ENCODE assay signal across 1 cellular context in genomic region chr12:57451233-57451778, GRCh38.
A peak's percentile ranks its signal among the peaks of the same experiment; 100 is the strongest.
TF ChIP-seq lines count a peak whose summit lies in the region.

No MANE protein-coding gene starts in this region.

TF ChIP-seq in HepG2, 621 proteins besides CTCF, POLR2A, EP300 and RAD21 (continued from another document):
- TF ChIP-seq, protein P1, sequence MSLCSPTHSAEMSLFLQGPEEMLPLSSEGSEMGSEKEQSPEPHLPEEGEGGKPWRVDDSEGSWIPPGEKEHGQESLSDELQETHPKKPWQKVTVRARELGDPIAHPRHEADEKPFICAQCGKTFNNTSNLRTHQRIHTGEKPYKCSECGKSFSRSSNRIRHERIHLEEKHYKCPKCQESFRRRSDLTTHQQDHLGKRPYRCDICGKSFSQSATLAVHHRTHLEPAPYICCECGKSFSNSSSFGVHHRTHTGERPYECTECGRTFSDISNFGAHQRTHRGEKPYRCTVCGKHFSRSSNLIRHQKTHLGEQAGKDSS (CRISPR knock-in tag; IDR thresholded peaks at IDR 0.05; ENCODE audit: borderline replicate concordance, low read depth): peak; percentile 85; the same call in 1 of the 2 replicates
- TF ChIP-seq ZKSCAN1 (IDR thresholded peaks at IDR 0.05; ENCODE audit: low read length) (no peak), RORA (CRISPR knock-in tag; IDR thresholded peaks at IDR 0.05) (no peak), ZFX (CRISPR knock-in tag; IDR thresholded peaks at IDR 0.05; ENCODE audit: low read depth) (peak; percentile 84), ERF (CRISPR knock-in tag; IDR thresholded peaks at IDR 0.05) (peak; percentile 96), ZNF503 (CRISPR knock-in tag; IDR thresholded peaks at IDR 0.05) (peak; percentile 88), THAP11 (CRISPR knock-in tag; IDR thresholded peaks at IDR 0.05) (peak; percentile 84), NFKBIZ (CRISPR knock-in tag; IDR thresholded peaks at IDR 0.05) (peak; percentile 98), ATF7 (IDR thresholded peaks at IDR 0.05) (no peak), ATF7 (CRISPR knock-in tag; IDR thresholded peaks at IDR 0.05) (peak; percentile 96), ZNF761 (CRISPR knock-in tag; conservative IDR thresholded peaks at IDR 0.05) (peak; percentile 88; the same call in 1 of the 2 replicates), MIXL1 (CRISPR knock-in tag; IDR thresholded peaks at IDR 0.05) (peak; percentile 95), XRCC5 (optimal IDR thresholded peaks at IDR 0.05; ENCODE audit: low read length) (peak; percentile 36), NCOR1 (IDR thresholded peaks at IDR 0.05; ENCODE audit: borderline replicate concordance, low read length) (peak; percentile 99), HNRNPL (IDR thresholded peaks at IDR 0.05; ENCODE audit: low read depth, low read length) (peak; percentile 89), CBX1 (IDR thresholded peaks at IDR 0.05; ENCODE audit: low read depth) (peak; percentile 79), NR2F6 (IDR thresholded peaks at IDR 0.05) (peak; percentile 95), NR2F6 (CRISPR knock-in tag; IDR thresholded peaks at IDR 0.05) (peak; percentile 98), CHCHD3 (CRISPR knock-in tag; IDR thresholded peaks at IDR 0.05) (no peak), TOPORS (CRISPR knock-in tag; IDR thresholded peaks at IDR 0.05) (peak; percentile 81; the same call in 1 of the 2 replicates), POGZ (CRISPR knock-in tag; IDR thresholded peaks at IDR 0.05) (peak; percentile 92), ZNF790 (CRISPR knock-in tag; IDR thresholded peaks at IDR 0.05; ENCODE audit: borderline replicate concordance) (no peak), ZNF121 (CRISPR knock-in tag; IDR thresholded peaks at IDR 0.05) (peak; percentile 57; the same call in 1 of the 2 replicates), ZNF770 (CRISPR knock-in tag; IDR thresholded peaks at IDR 0.05) (peak; percentile 18; the same call in 1 of the 2 replicates), ZNF441 (CRISPR knock-in tag; IDR thresholded peaks at IDR 0.05; ENCODE audit: borderline replicate concordance) (0 out of 2 replicates have a peak, but pooled peaks have one; percentile 27), FOXO1 (CRISPR knock-in tag; IDR thresholded peaks at IDR 0.05) (peak; percentile 94), ZNF614 (CRISPR knock-in tag; IDR thresholded peaks at IDR 0.05; ENCODE audit: borderline replicate concordance) (peak; percentile 97; the same call in 1 of the 2 replicates), ZSCAN9 (CRISPR knock-in tag; IDR thresholded peaks at IDR 0.05; ENCODE audit: borderline replicate concordance) (peak; percentile 95), ZNF567 (CRISPR knock-in tag; IDR thresholded peaks at IDR 0.05; ENCODE audit: borderline replicate concordance) (0 out of 2 replicates have a peak, but pooled peaks have one; percentile 52), JUND (CRISPR knock-in tag; IDR thresholded peaks at IDR 0.05) (peak; percentile 83), FOXP1 (IDR thresholded peaks at IDR 0.05) (no peak), FOXP1 (CRISPR knock-in tag; IDR thresholded peaks at IDR 0.05) (peak; percentile 90), ZNF598 (CRISPR knock-in tag; IDR thresholded peaks at IDR 0.05; ENCODE audit: borderline replicate concordance) (0 out of 2 replicates have a peak, but pooled peaks have one; percentile 23), MLX (CRISPR knock-in tag; IDR thresholded peaks at IDR 0.05) (peak; percentile 97), GFI1 (CRISPR knock-in tag; IDR thresholded peaks at IDR 0.05; ENCODE audit: borderline replicate concordance) (peak; percentile 91), HDAC2 (CRISPR knock-in tag; IDR thresholded peaks at IDR 0.05) (peak; percentile 98), SMYD3 (CRISPR knock-in tag; IDR thresholded peaks at IDR 0.05) (peak; percentile 90), KAT2B (IDR thresholded peaks at IDR 0.05; ENCODE audit: borderline replicate concordance, low read depth, low read length) (peak; percentile 47; the same call in 1 of the 2 replicates), NFRKB (IDR thresholded peaks at IDR 0.05) (no peak), SRY (CRISPR knock-in tag; IDR thresholded peaks at IDR 0.05) (peak; percentile 72; the same call in 1 of the 2 replicates), ZSCAN29 (CRISPR knock-in tag; conservative IDR thresholded peaks at IDR 0.05) (peak; percentile 90)
- TF ChIP-seq, protein P2, sequence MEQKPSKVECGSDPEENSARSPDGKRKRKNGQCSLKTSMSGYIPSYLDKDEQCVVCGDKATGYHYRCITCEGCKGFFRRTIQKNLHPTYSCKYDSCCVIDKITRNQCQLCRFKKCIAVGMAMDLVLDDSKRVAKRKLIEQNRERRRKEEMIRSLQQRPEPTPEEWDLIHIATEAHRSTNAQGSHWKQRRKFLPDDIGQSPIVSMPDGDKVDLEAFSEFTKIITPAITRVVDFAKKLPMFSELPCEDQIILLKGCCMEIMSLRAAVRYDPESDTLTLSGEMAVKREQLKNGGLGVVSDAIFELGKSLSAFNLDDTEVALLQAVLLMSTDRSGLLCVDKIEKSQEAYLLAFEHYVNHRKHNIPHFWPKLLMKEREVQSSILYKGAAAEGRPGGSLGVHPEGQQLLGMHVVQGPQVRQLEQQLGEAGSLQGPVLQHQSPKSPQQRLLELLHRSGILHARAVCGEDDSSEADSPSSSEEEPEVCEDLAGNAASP (CRISPR knock-in tag; IDR thresholded peaks at IDR 0.05; ENCODE audit: borderline replicate concordance): peak; percentile 97
- TF ChIP-seq, protein P3, sequence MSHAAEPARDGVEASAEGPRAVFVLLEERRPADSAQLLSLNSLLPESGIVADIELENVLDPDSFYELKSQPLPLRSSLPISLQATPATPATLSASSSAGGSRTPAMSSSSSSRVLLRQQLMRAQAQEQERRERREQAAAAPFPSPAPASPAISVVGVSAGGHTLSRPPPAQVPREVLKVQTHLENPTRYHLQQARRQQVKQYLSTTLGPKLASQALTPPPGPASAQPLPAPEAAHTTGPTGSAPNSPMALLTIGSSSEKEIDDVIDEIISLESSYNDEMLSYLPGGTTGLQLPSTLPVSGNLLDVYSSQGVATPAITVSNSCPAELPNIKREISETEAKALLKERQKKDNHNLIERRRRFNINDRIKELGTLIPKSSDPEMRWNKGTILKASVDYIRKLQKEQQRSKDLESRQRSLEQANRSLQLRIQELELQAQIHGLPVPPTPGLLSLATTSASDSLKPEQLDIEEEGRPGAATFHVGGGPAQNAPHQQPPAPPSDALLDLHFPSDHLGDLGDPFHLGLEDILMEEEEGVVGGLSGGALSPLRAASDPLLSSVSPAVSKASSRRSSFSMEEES (CRISPR knock-in tag; IDR thresholded peaks at IDR 0.05): peak; percentile 93
- TF ChIP-seq, protein P4, sequence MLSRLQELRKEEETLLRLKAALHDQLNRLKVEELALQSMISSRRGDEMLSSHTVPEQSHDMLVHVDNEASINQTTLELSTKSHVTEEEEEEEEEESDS (CRISPR knock-in tag; IDR thresholded peaks at IDR 0.05; ENCODE audit: borderline replicate concordance): 0 out of 2 replicates have a peak, but pooled peaks have one; percentile 58
- TF ChIP-seq, protein P5, sequence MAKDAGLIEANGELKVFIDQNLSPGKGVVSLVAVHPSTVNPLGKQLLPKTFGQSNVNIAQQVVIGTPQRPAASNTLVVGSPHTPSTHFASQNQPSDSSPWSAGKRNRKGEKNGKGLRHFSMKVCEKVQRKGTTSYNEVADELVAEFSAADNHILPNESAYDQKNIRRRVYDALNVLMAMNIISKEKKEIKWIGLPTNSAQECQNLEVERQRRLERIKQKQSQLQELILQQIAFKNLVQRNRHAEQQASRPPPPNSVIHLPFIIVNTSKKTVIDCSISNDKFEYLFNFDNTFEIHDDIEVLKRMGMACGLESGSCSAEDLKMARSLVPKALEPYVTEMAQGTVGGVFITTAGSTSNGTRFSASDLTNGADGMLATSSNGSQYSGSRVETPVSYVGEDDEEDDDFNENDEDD (CRISPR knock-in tag; IDR thresholded peaks at IDR 0.05; ENCODE audit: borderline replicate concordance): peak; percentile 80
- TF ChIP-seq, protein P6, sequence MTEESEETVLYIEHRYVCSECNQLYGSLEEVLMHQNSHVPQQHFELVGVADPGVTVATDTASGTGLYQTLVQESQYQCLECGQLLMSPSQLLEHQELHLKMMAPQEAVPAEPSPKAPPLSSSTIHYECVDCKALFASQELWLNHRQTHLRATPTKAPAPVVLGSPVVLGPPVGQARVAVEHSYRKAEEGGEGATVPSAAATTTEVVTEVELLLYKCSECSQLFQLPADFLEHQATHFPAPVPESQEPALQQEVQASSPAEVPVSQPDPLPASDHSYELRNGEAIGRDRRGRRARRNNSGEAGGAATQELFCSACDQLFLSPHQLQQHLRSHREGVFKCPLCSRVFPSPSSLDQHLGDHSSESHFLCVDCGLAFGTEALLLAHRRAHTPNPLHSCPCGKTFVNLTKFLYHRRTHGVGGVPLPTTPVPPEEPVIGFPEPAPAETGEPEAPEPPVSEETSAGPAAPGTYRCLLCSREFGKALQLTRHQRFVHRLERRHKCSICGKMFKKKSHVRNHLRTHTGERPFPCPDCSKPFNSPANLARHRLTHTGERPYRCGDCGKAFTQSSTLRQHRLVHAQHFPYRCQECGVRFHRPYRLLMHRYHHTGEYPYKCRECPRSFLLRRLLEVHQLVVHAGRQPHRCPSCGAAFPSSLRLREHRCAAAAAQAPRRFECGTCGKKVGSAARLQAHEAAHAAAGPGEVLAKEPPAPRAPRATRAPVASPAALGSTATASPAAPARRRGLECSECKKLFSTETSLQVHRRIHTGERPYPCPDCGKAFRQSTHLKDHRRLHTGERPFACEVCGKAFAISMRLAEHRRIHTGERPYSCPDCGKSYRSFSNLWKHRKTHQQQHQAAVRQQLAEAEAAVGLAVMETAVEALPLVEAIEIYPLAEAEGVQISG (CRISPR knock-in tag; IDR thresholded peaks at IDR 0.05): peak; percentile 88
- TF ChIP-seq, protein P7, sequence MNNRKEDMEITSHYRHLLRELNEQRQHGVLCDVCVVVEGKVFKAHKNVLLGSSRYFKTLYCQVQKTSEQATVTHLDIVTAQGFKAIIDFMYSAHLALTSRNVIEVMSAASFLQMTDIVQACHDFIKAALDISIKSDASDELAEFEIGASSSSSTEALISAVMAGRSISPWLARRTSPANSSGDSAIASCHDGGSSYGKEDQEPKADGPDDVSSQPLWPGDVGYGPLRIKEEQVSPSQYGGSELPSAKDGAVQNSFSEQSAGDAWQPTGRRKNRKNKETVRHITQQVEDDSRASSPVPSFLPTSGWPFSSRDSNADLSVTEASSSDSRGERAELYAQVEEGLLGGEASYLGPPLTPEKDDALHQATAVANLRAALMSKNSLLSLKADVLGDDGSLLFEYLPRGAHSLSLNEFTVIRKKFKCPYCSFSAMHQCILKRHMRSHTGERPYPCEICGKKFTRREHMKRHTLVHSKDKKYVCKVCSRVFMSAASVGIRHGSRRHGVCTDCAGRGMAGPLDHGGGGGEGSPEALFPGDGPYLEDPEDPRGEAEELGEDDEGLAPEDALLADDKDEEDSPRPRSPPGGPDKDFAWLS (CRISPR knock-in tag; IDR thresholded peaks at IDR 0.05; ENCODE audit: borderline replicate concordance): peak; percentile 74; the same call in 1 of the 2 replicates
